Comparison of ENCODE assay signal across 2 cellular contexts in genomic region chr1:43062527-43063080, GRCh38.
TF ChIP-seq lines count a peak whose summit lies in the region.

No MANE protein-coding gene starts in this region.

TF ChIP-seq in GM12891, 5 proteins besides CTCF, POLR2A, EP300 and RAD21:
- TF ChIP-seq POLR2AphosphoS5 (IDR thresholded peaks at IDR 0.05; ENCODE audit: low read depth, low read length) = no peak
- TF ChIP-seq SPI1 (IDR thresholded peaks at IDR 0.05; ENCODE audit: low read depth, low read length) = no peak
- TF ChIP-seq PAX5 (IDR thresholded peaks at IDR 0.05; ENCODE audit: insufficient read depth, low read length, severe bottlenecking) = no peak
- TF ChIP-seq POU2F2 (IDR thresholded peaks at IDR 0.05; ENCODE audit: low read depth, low read length) = no peak
- TF ChIP-seq TAF1 (IDR thresholded peaks at IDR 0.05; ENCODE audit: low read depth, low read length) = no peak

TF ChIP-seq in H1, 55 proteins besides CTCF, POLR2A, EP300 and RAD21:
- TF ChIP-seq TEAD4 (IDR thresholded peaks at IDR 0.05; ENCODE audit: low read depth, low read length) = no peak
- no peak for TF ChIP-seq EGR1 (IDR thresholded peaks at IDR 0.05; ENCODE audit: borderline replicate concordance, low read depth, low read length)
- TF ChIP-seq ASH2L (IDR thresholded peaks at IDR 0.05; ENCODE audit: low read length) = no peak
- no peak for TF ChIP-seq SIRT6 (IDR thresholded peaks at IDR 0.05; ENCODE audit: low read length)
- no peak for TF ChIP-seq TBP (IDR thresholded peaks at IDR 0.05; ENCODE audit: low read depth, low read length)
- TF ChIP-seq SAP30 (IDR thresholded peaks at IDR 0.05; ENCODE audit: insufficient read depth, insufficient replicate concordance, low read length) = no peak
- no peak for TF ChIP-seq TCF12 (IDR thresholded peaks at IDR 0.05; ENCODE audit: low read depth, low read length)
- TF ChIP-seq POLR2AphosphoS5 (IDR thresholded peaks at IDR 0.05; ENCODE audit: low read depth, low read length) = no peak
- TF ChIP-seq SIX5 (IDR thresholded peaks at IDR 0.05; ENCODE audit: low read depth, low read length) = no peak
- no peak for TF ChIP-seq FOSL1 (IDR thresholded peaks at IDR 0.05; ENCODE audit: insufficient read depth, low read depth, low read length)
- no peak for TF ChIP-seq E2F6 (IDR thresholded peaks at IDR 0.05)
- no peak for TF ChIP-seq KDM4A (IDR thresholded peaks at IDR 0.05; ENCODE audit: low read depth, low read length, severe bottlenecking)
- TF ChIP-seq SIN3A (conservative IDR thresholded peaks at IDR 0.05 in 1 of 2, IDR thresholded peaks at IDR 0.05 in 1 of 2; ENCODE audit: low read depth in 1 of 2, low read length in 2 of 2) = no peak
- no peak for TF ChIP-seq EZH2 (IDR thresholded peaks at IDR 0.05; ENCODE audit: low read depth, low read length, severe bottlenecking)
- TF ChIP-seq SP4 (IDR thresholded peaks at IDR 0.05; ENCODE audit: low read length) = no peak
- no peak for TF ChIP-seq CBX8 (IDR thresholded peaks at IDR 0.05; ENCODE audit: borderline replicate concordance, low read depth, low read length)
- TF ChIP-seq ZNF274 (IDR thresholded peaks at IDR 0.05; ENCODE audit: borderline replicate concordance, extremely low read depth, low read length) = no peak
- no peak for TF ChIP-seq CHD7 (IDR thresholded peaks at IDR 0.05; ENCODE audit: insufficient replicate concordance, low read length)
- no peak for TF ChIP-seq RFX5 (IDR thresholded peaks at IDR 0.05; ENCODE audit: borderline replicate concordance, low read depth, low read length)
